In genomic region chr12:473198-473597, GRCh38 we compare ENCODE assay signal across 27 cellular contexts.
"Had no signal": no experiment of that assay in that cellular context is flagged by ENCODE, and none has a peak within 500 bp of the region (broad histone marks: within the 10 kb centered on the region; RNA-seq: fewer than 3 reads in every experiment).

No MANE protein-coding gene starts in this region.

- H3K36me3 ChIP-seq: brain microvascular endothelial cell, esophagus squamous epithelium, gastrocnemius medialis, left lung, upper lobe of right lung, WERI-Rb-1 had no signal

- FAIRE-seq: colon, kidney, TTC549 had no signal

- H3K4me3 ChIP-seq: dorsolateral prefrontal cortex, esophagus squamous epithelium, gastrocnemius medialis, left lung, testis, upper lobe of right lung had no signal

- H3K4me1 Mint-ChIP-seq: activated naive CD8-positive, alpha-beta T cell treated with anti-CD3 and anti-CD28 coated beads, Interleukin-2, amount 50 U/mL, for 24 hours had no signal

- H3K27ac Mint-ChIP-seq: activated CD8-positive, alpha-beta T cell treated with anti-CD3 and anti-CD28 coated beads, Interleukin-2, amount 10 ng/mL, durations not matched to agents 7 days and 5 days; activated naive CD8-positive, alpha-beta T cell treated with anti-CD3 and anti-CD28 coated beads, Interleukin-2, amount 50 U/mL, for 24 hours; activated T-helper 1 cell treated with anti-CD3 and anti-CD28 coated beads, Interleukin-12 subunit alpha, Interleukin-12 subunit beta, Interleukin-2, Interleukin-4 antibody, amounts not matched to agents 30 ng/mL and 10 ng/mL and 1 ng/mL, durations not matched to agents 14 hours and 24 hours and 36 hours; stimulated activated naive B cell treated with anti-CD40 and anti-IgM and Interleukin-4, amounts not matched to agents 10 μg/mL and 1 μg/mL and 100 μg/mL, for 72 hours had no signal

- H3K4me1 ChIP-seq: gastrocnemius medialis, left lung, testis, upper lobe of right lung had no signal

- H3K36me3 Mint-ChIP-seq: stimulated activated naive B cell treated with anti-CD40 and anti-IgM and Interleukin-4, amounts not matched to agents 10 μg/mL and 1 μg/mL and 100 μg/mL, for 72 hours had no signal

- H3K9me3 Mint-ChIP-seq: activated naive CD8-positive, alpha-beta T cell treated with anti-CD3 and anti-CD28 coated beads, Interleukin-2, amount 50 U/mL, for 24 hours; activated T-helper 1 cell treated with anti-CD3 and anti-CD28 coated beads, Interleukin-12 subunit alpha, Interleukin-12 subunit beta, Interleukin-2, Interleukin-4 antibody, amounts not matched to agents 30 ng/mL and 10 ng/mL and 1 ng/mL, durations not matched to agents 14 hours and 24 hours and 36 hours; central memory CD8-positive, alpha-beta T cell; stimulated activated naive B cell treated with anti-CD40 and anti-IgM and Interleukin-4, amounts not matched to agents 10 μg/mL and 1 μg/mL and 100 μg/mL, for 72 hours had no signal

- H3K9me3 ChIP-seq: esophagus squamous epithelium, gastrocnemius medialis, left lung, testis, upper lobe of right lung had no signal

- H3K27ac ChIP-seq: brain microvascular endothelial cell, dorsolateral prefrontal cortex, esophagus squamous epithelium, gastrocnemius medialis, left lung, testis, upper lobe of right lung, WERI-Rb-1 had no signal

- H3K27me3 ChIP-seq: dorsolateral prefrontal cortex, gastrocnemius medialis, testis had no signal

- ATAC-seq: activated CD8-positive, alpha-beta T cell treated with anti-CD3 and anti-CD28 coated beads, Interleukin-2, amount 10 ng/mL, durations not matched to agents 7 days and 5 days; activated naive CD8-positive, alpha-beta T cell treated with anti-CD3 and anti-CD28 coated beads, Interleukin-2, amount 50 U/mL, for 24 hours; gastrocnemius medialis; stimulated activated naive B cell treated with anti-CD40 and anti-IgM and Interleukin-4, amounts not matched to agents 10 μg/mL and 1 μg/mL and 100 μg/mL, for 72 hours; upper lobe of right lung had no signal

- DNase-seq: activated CD4-positive, alpha-beta T cell treated with anti-CD3 and anti-CD28 coated beads, Interleukin-2, amount 50 U/mL, for 1 hour; activated CD4-positive, CD25-positive, alpha-beta regulatory T cell treated with anti-CD3 and anti-CD28 coated beads, Interleukin-2, amount 50 U/mL, for 72 hours; activated CD8-positive, alpha-beta T cell treated with anti-CD3 and anti-CD28 coated beads, Interleukin-2, amount 10 ng/mL, durations not matched to agents 7 days and 5 days; activated gamma-delta T cell; activated naive CD4-positive, alpha-beta T cell treated with anti-CD3 and anti-CD28 coated beads, Interleukin-2, amount 50 U/mL, for 16 hours; activated naive CD8-positive, alpha-beta T cell treated with anti-CD3 and anti-CD28 coated beads, Interleukin-2, amount 50 U/mL, for 24 hours; anterior cingulate cortex; brain microvascular endothelial cell; dorsolateral prefrontal cortex; esophagus squamous epithelium; gastrocnemius medialis; kidney; left lung; mammary epithelial cell; occipital lobe; posterior cingulate gyrus; stimulated activated CD4-positive, alpha-beta T cell treated with anti-CD3 and anti-CD28 coated beads, Interleukin-2, amount 100 ng/mL, for 48 hours; stimulated activated CD8-positive, alpha-beta memory T cell treated with anti-CD3 and anti-CD28 coated beads, Interleukin-4, amount 100 ng/mL, for 48 hours; stimulated activated naive B cell treated with anti-CD40 and anti-IgM and Interleukin-4, amounts not matched to agents 10 μg/mL and 1 μg/mL and 100 μg/mL, for 72 hours; T-helper 1 cell; testis; upper lobe of right lung; WERI-Rb-1 had no signal

- H3K4me3 Mint-ChIP-seq: activated CD8-positive, alpha-beta T cell treated with anti-CD3 and anti-CD28 coated beads, Interleukin-2, amount 10 ng/mL, durations not matched to agents 7 days and 5 days; activated naive CD8-positive, alpha-beta T cell treated with anti-CD3 and anti-CD28 coated beads, Interleukin-2, amount 50 U/mL, for 24 hours; activated T-helper 1 cell treated with anti-CD3 and anti-CD28 coated beads, Interleukin-12 subunit alpha, Interleukin-12 subunit beta, Interleukin-2, Interleukin-4 antibody, amounts not matched to agents 30 ng/mL and 10 ng/mL and 1 ng/mL, durations not matched to agents 14 hours and 24 hours and 36 hours; central memory CD8-positive, alpha-beta T cell; stimulated activated naive B cell treated with anti-CD40 and anti-IgM and Interleukin-4, amounts not matched to agents 10 μg/mL and 1 μg/mL and 100 μg/mL, for 72 hours had no signal
